Comparison of ENCODE assay signal across 1 cellular context in the genomic region with DNA sequence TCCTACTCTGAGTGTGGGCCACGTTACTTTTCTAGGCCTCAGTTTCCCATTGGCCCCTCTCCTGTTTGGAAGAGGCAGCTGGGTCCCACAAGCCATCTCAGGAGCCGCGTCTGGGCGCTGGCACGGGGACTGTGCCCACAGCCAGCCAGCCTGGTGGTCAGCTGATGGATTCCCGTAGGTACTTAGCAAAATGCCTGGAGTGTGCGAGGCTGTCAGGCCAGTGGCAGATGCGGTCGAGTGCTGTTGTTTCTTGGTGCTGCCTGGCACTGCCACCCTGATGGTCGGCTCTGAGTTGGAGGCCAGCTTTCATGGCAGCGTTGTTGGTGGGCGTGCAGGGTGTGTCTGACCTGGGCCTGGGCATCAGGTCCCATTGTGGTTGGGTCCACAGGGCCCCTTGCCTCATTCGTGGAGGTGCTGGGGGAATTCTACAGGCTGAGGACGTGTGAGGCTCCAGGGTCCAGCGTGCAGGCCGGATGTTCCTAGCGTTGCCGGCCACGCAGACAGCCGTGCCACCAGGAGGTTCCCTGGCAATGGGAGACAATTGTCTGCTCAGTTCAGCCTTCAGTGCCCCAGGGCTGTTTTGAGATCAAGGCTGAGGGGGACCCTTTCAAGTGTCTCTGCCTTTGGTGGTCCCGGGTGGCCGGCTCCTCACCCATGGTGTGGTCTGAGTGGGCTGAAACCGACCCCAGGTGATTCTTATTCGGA.
TF ChIP-seq lines count a peak whose summit lies in the region.

No MANE protein-coding gene starts in this region.

TF ChIP-seq in HepG2, 621 proteins besides CTCF, POLR2A, EP300 and RAD21 (continues in another document):
- TF ChIP-seq HNRNPL (IDR thresholded peaks at IDR 0.05; ENCODE audit: low read depth, low read length) = peak; percentile 86
- no peak for TF ChIP-seq ZNF788 (CRISPR knock-in tag; IDR thresholded peaks at IDR 0.05; ENCODE audit: borderline replicate concordance)
- no peak for TF ChIP-seq MTA3 (CRISPR knock-in tag; IDR thresholded peaks at IDR 0.05)
- no peak for TF ChIP-seq ZNF260 (CRISPR knock-in tag; IDR thresholded peaks at IDR 0.05; ENCODE audit: borderline replicate concordance, low read depth)
- no peak for TF ChIP-seq KLF6 (CRISPR knock-in tag; IDR thresholded peaks at IDR 0.05)
- TF ChIP-seq, protein P1, sequence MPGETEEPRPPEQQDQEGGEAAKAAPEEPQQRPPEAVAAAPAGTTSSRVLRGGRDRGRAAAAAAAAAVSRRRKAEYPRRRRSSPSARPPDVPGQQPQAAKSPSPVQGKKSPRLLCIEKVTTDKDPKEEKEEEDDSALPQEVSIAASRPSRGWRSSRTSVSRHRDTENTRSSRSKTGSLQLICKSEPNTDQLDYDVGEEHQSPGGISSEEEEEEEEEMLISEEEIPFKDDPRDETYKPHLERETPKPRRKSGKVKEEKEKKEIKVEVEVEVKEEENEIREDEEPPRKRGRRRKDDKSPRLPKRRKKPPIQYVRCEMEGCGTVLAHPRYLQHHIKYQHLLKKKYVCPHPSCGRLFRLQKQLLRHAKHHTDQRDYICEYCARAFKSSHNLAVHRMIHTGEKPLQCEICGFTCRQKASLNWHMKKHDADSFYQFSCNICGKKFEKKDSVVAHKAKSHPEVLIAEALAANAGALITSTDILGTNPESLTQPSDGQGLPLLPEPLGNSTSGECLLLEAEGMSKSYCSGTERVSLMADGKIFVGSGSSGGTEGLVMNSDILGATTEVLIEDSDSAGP (CRISPR knock-in tag; IDR thresholded peaks at IDR 0.05; ENCODE audit: borderline replicate concordance) = no peak
- TF ChIP-seq ZNF598 (CRISPR knock-in tag; IDR thresholded peaks at IDR 0.05; ENCODE audit: borderline replicate concordance) = no peak
- TF ChIP-seq U2AF1 (optimal IDR thresholded peaks at IDR 0.05; ENCODE audit: low read depth, low read length) = peak; percentile 22
- 0 out of 2 replicates have a peak, but pooled peaks have one; percentile 70 for TF ChIP-seq ZNF839 (CRISPR knock-in tag; IDR thresholded peaks at IDR 0.05; ENCODE audit: borderline replicate concordance)
- no peak for TF ChIP-seq RFX5 (IDR thresholded peaks at IDR 0.05; ENCODE audit: low read depth, low read length)
- no peak for TF ChIP-seq ZNF709 (CRISPR knock-in tag; IDR thresholded peaks at IDR 0.05)
- TF ChIP-seq ZNF761 (CRISPR knock-in tag; conservative IDR thresholded peaks at IDR 0.05) = no peak
- no peak for TF ChIP-seq ZFYVE20 (CRISPR knock-in tag; IDR thresholded peaks at IDR 0.05; ENCODE audit: borderline replicate concordance, low read depth)
- TF ChIP-seq, protein P2, sequence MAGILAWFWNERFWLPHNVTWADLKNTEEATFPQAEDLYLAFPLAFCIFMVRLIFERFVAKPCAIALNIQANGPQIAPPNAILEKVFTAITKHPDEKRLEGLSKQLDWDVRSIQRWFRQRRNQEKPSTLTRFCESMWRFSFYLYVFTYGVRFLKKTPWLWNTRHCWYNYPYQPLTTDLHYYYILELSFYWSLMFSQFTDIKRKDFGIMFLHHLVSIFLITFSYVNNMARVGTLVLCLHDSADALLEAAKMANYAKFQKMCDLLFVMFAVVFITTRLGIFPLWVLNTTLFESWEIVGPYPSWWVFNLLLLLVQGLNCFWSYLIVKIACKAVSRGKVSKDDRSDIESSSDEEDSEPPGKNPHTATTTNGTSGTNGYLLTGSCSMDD (CRISPR knock-in tag; IDR thresholded peaks at IDR 0.05) = no peak
- no peak for TF ChIP-seq STAT5B (CRISPR knock-in tag; IDR thresholded peaks at IDR 0.05)
- TF ChIP-seq FOXC1 (CRISPR knock-in tag; IDR thresholded peaks at IDR 0.05; ENCODE audit: borderline replicate concordance) = 0 out of 2 replicates have a peak, but pooled peaks have one; percentile 12
- TF ChIP-seq, protein P3, sequence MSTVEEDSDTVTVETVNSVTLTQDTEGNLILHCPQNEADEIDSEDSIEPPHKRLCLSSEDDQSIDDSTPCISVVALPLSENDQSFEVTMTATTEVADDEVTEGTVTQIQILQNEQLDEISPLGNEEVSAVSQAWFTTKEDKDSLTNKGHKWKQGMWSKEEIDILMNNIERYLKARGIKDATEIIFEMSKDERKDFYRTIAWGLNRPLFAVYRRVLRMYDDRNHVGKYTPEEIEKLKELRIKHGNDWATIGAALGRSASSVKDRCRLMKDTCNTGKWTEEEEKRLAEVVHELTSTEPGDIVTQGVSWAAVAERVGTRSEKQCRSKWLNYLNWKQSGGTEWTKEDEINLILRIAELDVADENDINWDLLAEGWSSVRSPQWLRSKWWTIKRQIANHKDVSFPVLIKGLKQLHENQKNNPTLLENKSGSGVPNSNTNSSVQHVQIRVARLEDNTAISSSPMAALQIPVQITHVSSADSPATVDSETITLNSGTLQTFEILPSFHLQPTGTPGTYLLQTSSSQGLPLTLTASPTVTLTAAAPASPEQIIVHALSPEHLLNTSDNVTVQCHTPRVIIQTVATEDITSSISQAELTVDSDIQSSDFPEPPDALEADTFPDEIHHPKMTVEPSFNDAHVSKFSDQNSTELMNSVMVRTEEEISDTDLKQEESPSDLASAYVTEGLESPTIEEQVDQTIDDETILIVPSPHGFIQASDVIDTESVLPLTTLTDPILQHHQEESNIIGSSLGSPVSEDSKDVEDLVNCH (CRISPR knock-in tag; IDR thresholded peaks at IDR 0.05) = no peak
- TF ChIP-seq, protein P4, sequence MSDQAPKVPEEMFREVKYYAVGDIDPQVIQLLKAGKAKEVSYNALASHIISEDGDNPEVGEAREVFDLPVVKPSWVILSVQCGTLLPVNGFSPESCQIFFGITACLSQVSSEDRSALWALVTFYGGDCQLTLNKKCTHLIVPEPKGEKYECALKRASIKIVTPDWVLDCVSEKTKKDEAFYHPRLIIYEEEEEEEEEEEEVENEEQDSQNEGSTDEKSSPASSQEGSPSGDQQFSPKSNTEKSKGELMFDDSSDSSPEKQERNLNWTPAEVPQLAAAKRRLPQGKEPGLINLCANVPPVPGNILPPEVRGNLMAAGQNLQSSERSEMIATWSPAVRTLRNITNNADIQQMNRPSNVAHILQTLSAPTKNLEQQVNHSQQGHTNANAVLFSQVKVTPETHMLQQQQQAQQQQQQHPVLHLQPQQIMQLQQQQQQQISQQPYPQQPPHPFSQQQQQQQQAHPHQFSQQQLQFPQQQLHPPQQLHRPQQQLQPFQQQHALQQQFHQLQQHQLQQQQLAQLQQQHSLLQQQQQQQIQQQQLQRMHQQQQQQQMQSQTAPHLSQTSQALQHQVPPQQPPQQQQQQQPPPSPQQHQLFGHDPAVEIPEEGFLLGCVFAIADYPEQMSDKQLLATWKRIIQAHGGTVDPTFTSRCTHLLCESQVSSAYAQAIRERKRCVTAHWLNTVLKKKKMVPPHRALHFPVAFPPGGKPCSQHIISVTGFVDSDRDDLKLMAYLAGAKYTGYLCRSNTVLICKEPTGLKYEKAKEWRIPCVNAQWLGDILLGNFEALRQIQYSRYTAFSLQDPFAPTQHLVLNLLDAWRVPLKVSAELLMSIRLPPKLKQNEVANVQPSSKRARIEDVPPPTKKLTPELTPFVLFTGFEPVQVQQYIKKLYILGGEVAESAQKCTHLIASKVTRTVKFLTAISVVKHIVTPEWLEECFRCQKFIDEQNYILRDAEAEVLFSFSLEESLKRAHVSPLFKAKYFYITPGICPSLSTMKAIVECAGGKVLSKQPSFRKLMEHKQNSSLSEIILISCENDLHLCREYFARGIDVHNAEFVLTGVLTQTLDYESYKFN (CRISPR knock-in tag; conservative IDR thresholded peaks at IDR 0.05) = no peak
- TF ChIP-seq, protein P5, sequence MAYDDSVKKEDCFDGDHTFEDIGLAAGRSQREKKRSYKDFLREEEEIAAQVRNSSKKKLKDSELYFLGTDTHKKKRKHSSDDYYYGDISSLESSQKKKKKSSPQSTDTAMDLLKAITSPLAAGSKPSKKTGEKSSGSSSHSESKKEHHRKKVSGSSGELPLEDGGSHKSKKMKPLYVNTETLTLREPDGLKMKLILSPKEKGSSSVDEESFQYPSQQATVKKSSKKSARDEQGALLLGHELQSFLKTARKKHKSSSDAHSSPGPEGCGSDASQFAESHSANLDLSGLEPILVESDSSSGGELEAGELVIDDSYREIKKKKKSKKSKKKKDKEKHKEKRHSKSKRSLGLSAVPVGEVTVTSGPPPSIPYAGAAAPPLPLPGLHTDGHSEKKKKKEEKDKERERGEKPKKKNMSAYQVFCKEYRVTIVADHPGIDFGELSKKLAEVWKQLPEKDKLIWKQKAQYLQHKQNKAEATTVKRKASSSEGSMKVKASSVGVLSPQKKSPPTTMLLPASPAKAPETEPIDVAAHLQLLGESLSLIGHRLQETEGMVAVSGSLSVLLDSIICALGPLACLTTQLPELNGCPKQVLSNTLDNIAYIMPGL (CRISPR knock-in tag; IDR thresholded peaks at IDR 0.05; ENCODE audit: borderline replicate concordance in 1 of 2, low read depth in 1 of 2) = no peak; a peak in 1 of 4 replicates
- 0 out of 2 replicates have a peak, but pooled peaks have one; percentile 15 for TF ChIP-seq ZBTB20 (CRISPR knock-in tag; IDR thresholded peaks at IDR 0.05; ENCODE audit: borderline replicate concordance, low read depth)
- TF ChIP-seq, protein P6, sequence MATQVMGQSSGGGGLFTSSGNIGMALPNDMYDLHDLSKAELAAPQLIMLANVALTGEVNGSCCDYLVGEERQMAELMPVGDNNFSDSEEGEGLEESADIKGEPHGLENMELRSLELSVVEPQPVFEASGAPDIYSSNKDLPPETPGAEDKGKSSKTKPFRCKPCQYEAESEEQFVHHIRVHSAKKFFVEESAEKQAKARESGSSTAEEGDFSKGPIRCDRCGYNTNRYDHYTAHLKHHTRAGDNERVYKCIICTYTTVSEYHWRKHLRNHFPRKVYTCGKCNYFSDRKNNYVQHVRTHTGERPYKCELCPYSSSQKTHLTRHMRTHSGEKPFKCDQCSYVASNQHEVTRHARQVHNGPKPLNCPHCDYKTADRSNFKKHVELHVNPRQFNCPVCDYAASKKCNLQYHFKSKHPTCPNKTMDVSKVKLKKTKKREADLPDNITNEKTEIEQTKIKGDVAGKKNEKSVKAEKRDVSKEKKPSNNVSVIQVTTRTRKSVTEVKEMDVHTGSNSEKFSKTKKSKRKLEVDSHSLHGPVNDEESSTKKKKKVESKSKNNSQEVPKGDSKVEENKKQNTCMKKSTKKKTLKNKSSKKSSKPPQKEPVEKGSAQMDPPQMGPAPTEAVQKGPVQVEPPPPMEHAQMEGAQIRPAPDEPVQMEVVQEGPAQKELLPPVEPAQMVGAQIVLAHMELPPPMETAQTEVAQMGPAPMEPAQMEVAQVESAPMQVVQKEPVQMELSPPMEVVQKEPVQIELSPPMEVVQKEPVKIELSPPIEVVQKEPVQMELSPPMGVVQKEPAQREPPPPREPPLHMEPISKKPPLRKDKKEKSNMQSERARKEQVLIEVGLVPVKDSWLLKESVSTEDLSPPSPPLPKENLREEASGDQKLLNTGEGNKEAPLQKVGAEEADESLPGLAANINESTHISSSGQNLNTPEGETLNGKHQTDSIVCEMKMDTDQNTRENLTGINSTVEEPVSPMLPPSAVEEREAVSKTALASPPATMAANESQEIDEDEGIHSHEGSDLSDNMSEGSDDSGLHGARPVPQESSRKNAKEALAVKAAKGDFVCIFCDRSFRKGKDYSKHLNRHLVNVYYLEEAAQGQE (IDR thresholded peaks at IDR 0.05; ENCODE audit: borderline replicate concordance in 1 of 2, low read depth in 1 of 2, low read length in 2 of 2) = no peak
- TF ChIP-seq ZNF547 (CRISPR knock-in tag; IDR thresholded peaks at IDR 0.05) = peak; percentile 21; the same call in 1 of the 2 replicates
- TF ChIP-seq, protein P7, sequence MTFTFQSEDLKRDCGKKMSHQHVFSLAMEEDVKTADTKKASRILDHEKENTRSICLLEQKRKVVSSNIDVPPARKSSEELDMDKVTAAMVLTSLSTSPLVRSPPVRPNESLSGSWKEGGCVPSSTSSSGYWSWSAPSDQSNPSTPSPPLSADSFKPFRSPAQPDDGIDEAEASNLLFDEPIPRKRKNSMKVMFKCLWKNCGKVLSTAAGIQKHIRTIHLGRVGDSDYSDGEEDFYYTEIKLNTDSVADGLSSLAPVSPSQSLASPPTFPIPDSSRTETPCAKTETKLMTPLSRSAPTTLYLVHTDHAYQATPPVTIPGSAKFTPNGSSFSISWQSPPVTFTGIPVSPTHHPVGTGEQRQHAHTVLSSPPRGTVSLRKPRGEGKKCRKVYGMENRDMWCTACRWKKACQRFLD (CRISPR knock-in tag; IDR thresholded peaks at IDR 0.05; ENCODE audit: borderline replicate concordance) = no peak
- peak; percentile 36 for TF ChIP-seq AGO2 (optimal IDR thresholded peaks at IDR 0.05; ENCODE audit: low read depth, low read length)
- no peak for TF ChIP-seq KAT7 (CRISPR knock-in tag; IDR thresholded peaks at IDR 0.05; ENCODE audit: borderline replicate concordance)
- TF ChIP-seq ZSCAN9 (CRISPR knock-in tag; IDR thresholded peaks at IDR 0.05; ENCODE audit: borderline replicate concordance) = no peak
- no peak for TF ChIP-seq REL (CRISPR knock-in tag; conservative IDR thresholded peaks at IDR 0.05)
- no peak for TF ChIP-seq MAF1 (CRISPR knock-in tag; IDR thresholded peaks at IDR 0.05; ENCODE audit: borderline replicate concordance)
- TF ChIP-seq, protein P8, sequence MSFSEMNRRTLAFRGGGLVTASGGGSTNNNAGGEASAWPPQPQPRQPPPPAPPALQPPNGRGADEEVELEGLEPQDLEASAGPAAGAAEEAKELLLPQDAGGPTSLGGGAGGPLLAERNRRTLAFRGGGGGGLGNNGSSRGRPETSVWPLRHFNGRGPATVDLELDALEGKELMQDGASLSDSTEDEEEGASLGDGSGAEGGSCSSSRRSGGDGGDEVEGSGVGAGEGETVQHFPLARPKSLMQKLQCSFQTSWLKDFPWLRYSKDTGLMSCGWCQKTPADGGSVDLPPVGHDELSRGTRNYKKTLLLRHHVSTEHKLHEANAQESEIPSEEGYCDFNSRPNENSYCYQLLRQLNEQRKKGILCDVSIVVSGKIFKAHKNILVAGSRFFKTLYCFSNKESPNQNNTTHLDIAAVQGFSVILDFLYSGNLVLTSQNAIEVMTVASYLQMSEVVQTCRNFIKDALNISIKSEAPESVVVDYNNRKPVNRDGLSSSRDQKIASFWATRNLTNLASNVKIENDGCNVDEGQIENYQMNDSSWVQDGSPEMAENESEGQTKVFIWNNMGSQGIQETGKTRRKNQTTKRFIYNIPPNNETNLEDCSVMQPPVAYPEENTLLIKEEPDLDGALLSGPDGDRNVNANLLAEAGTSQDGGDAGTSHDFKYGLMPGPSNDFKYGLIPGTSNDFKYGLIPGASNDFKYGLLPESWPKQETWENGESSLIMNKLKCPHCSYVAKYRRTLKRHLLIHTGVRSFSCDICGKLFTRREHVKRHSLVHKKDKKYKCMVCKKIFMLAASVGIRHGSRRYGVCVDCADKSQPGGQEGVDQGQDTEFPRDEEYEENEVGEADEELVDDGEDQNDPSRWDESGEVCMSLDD (CRISPR knock-in tag; IDR thresholded peaks at IDR 0.05; ENCODE audit: borderline replicate concordance) = no peak
- 0 out of 2 replicates have a peak, but pooled peaks have one; percentile 41 for TF ChIP-seq GLI4 (CRISPR knock-in tag; IDR thresholded peaks at IDR 0.05; ENCODE audit: borderline replicate concordance)
- TF ChIP-seq ARID2 (CRISPR knock-in tag; IDR thresholded peaks at IDR 0.05; ENCODE audit: borderline replicate concordance) = no peak
- TF ChIP-seq ZNF263 (CRISPR knock-in tag; IDR thresholded peaks at IDR 0.05) = no peak
- no peak for TF ChIP-seq SALL1 (CRISPR knock-in tag; IDR thresholded peaks at IDR 0.05)
- 0 out of 2 replicates have a peak, but pooled peaks have one; percentile 11 for TF ChIP-seq TBX2 (CRISPR knock-in tag; IDR thresholded peaks at IDR 0.05; ENCODE audit: borderline replicate concordance)
- no peak for TF ChIP-seq PAWR (CRISPR knock-in tag; IDR thresholded peaks at IDR 0.05; ENCODE audit: borderline replicate concordance)
